Comparison of ENCODE assay signal across 34 cellular contexts in the genomic region with DNA sequence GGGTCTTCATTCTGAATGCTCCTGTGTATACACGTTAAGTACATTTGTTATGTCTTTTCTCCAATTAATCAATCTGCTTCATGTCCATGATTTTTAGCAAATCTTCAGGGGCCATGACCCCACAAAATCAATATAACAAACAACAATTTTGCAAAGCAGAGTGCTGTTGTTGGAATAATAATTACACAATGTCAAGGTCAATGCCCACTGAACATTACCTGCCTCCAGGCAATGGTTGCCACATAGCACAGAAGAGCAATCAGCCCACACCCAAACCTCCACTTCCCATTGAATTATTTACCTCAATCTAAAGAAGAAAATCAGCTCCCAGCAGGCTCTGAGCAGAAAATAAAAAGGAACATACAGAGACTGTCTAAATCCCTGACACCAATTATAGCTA.
"Had no signal": no experiment of that assay in that cellular context is flagged by ENCODE, and none has a peak within 500 bp of the region (broad histone marks: within the 10 kb centered on the region; RNA-seq: fewer than 3 reads in every experiment).

No MANE protein-coding gene starts in this region.

- H3K4me1 ChIP-seq: adrenal gland, ascending aorta, body of pancreas, breast epithelium had no signal

- ATAC-seq: activated naive CD4-positive, alpha-beta T cell treated with anti-CD3 and anti-CD28 coated beads, Interleukin-2, amount 50 U/mL, for 72 hours; activated naive CD8-positive, alpha-beta T cell treated with anti-CD3 and anti-CD28 coated beads, Interleukin-2, amount 50 U/mL, for 24 hours; activated T-cell treated with anti-CD3 and anti-CD28 coated beads, Interleukin-2, amount 50 U/mL, for 4 hours; activated T-cell treated with anti-CD3 and anti-CD28 coated beads, Interleukin-2, amount 50 U/mL, for 72 hours; activated T-helper 17 cell treated with anti-CD3 and anti-CD28 coated beads, Interleukin-2, amount 50 U/mL, for 72 hours; body of pancreas had no signal

- DNase-seq: activated effector memory CD4-positive, alpha-beta T cell treated with anti-CD3 and anti-CD28 coated beads, Interleukin-2, amount 50 U/mL, for 16 hours; activated effector memory CD4-positive, alpha-beta T cell treated with Interleukin-2 at 50 U/mL for 16 hours; activated gamma-delta T cell; activated gamma-delta T cell treated with Interleukin-2 at 50 U/mL for 16 hours; activated naive CD4-positive, alpha-beta T cell; activated naive CD4-positive, alpha-beta T cell treated with anti-CD3 and anti-CD28 coated beads for 36 hours; activated naive CD4-positive, alpha-beta T cell treated with anti-CD3 and anti-CD28 coated beads, Interleukin-2, amount 10 ng/mL, durations not matched to agents 7 days and 5 days; activated naive CD4-positive, alpha-beta T cell treated with anti-CD3 and anti-CD28 coated beads, Interleukin-2, amount 50 U/mL, for 16 hours; activated naive CD4-positive, alpha-beta T cell treated with Interleukin-2 at 50 U/mL for 16 hours; activated naive CD8-positive, alpha-beta T cell treated with anti-CD3 and anti-CD28 coated beads for 36 hours; activated naive CD8-positive, alpha-beta T cell treated with anti-CD3 and anti-CD28 coated beads, Interleukin-2, amount 10 ng/mL, durations not matched to agents 7 days and 5 days; activated naive CD8-positive, alpha-beta T cell treated with anti-CD3 and anti-CD28 coated beads, Interleukin-2, amount 50 U/mL, for 24 hours; activated T-cell treated with anti-CD3 and anti-CD28 coated beads, Interleukin-2, amount 50 U/mL, for 1 hour; activated T-cell treated with anti-CD3 and anti-CD28 coated beads, Interleukin-2, amount 50 U/mL, for 24 hours; activated T-cell treated with anti-CD3 and anti-CD28 coated beads, Interleukin-2, amount 50 U/mL, for 4 hours; activated T-cell treated with anti-CD3 and anti-CD28 coated beads, Interleukin-2, amount 50 U/mL, for 48 hours; activated T-cell treated with anti-CD3 and anti-CD28 coated beads, Interleukin-2, amount 50 U/mL, for 72 hours; adrenal gland; amniotic stem cell; amygdala; anterior cingulate cortex; aorta; body of pancreas; brain microvascular endothelial cell; caudate nucleus; central memory CD4-positive, alpha-beta T cell; cerebellar nuclear complex had no signal

- H3K9me3 ChIP-seq: adrenal gland, ascending aorta, body of pancreas, breast epithelium had no signal

- H3K4me3 ChIP-seq: adrenal gland, ascending aorta, body of pancreas, breast epithelium, cardiac muscle cell had no signal

- H3K27ac ChIP-seq: adrenal gland, ascending aorta, body of pancreas, brain microvascular endothelial cell, breast epithelium, cardiac muscle cell had no signal

- H3K36me3 ChIP-seq: adrenal gland, ascending aorta, brain microvascular endothelial cell, breast epithelium, cardiac muscle cell had no signal

- H3K27me3 ChIP-seq: adrenal gland, ascending aorta, body of pancreas, brain microvascular endothelial cell, breast epithelium, cardiac muscle cell had no signal

- FAIRE-seq: astrocyte, bronchial epithelial cell had no signal
